10 cellular contexts compared by ENCODE assay signal in the genomic region with DNA sequence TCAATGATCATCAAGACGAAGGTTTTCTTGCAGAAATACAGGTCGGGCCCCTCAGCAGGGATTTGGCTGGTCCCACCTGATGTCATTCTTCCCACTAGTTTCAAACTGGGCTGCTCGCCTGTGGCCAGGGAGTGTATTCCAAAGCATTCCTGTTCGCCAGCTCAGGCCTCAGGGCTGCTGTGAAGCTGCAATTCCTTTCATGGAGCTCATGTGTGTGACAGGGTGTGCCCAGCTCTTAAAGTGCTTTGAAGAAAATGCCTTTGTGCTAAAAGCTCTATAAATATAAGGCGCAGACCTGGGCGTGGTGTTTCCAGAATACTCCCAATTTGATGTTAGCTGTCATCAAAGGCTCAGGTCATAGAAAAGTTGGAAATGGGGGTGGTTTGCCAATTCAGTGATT.
DNase-seq lines count a peak whose midpoint lies in the region; ATAC-seq and TF ChIP-seq lines count a peak whose summit lies in the region.
"Had no signal": no experiment of that assay in that cellular context is flagged by ENCODE, and none has a peak within 500 bp of the region (broad histone marks: within the 10 kb centered on the region; RNA-seq: fewer than 3 reads in every experiment).

No MANE protein-coding gene starts in this region.

- no peak for TF ChIP-seq EP300 in esophagus muscularis mucosa (IDR thresholded peaks at IDR 0.05)

- H3K27me3 ChIP-seq in PC-9 (ENCODE audit: insufficient read depth, low read depth), result no peaks in the 10 kb centered on the region
- H3K27me3 ChIP-seq in esophagus muscularis mucosa, result no peaks in the 10 kb centered on the region
- H3K27me3 ChIP-seq in mesendoderm (ENCODE audit: insufficient read depth, low read length, poor library complexity), result no peaks in the 10 kb centered on the region
- H3K27me3 ChIP-seq: gastrocnemius medialis had no signal

- no TSS peak for BruUV-seq in PC-9 (replicated peaks; lab: Mats Ljungman, UMichigan)

- no peaks in the 10 kb centered on the region for H3K9me2 ChIP-seq in PC-9 (ENCODE audit: insufficient read depth)

- POLR2A ChIA-PET in PC-9 (lab: Charles Lee; ENCODE audit: unreplicated experiment), result interaction anchor here (0.6 kb wide), 2 partner anchors 73 to 115 kb away, joined by 3 to 5 read pairs; no protein-coding TSS in a partner anchor

- no peaks in the 10 kb centered on the region for H3F3A ChIP-seq in PC-9 (ENCODE audit: insufficient read depth, low read depth)

- intact Hi-C loops in PC-9 (cut with micrococcal nuclease; ENCODE audit: unreplicated experiment) (loop anchor here (2.0 to 5.0 kb wide), 2 partner anchors 313 to 314 kb away; partner anchors contain the start of gene BAMBI), esophagus muscularis mucosa (cut with DNase I) (loop anchor here (5.0 kb wide), 1 partner anchor 314 kb away; the partner anchor contains the start of gene BAMBI)

- H3K79me2 ChIP-seq in PC-9 (ENCODE audit: low read depth), result no peaks in the 10 kb centered on the region
- H3K79me2 ChIP-seq in mesendoderm (ENCODE audit: control insufficient read depth, insufficient read depth, low read length), result no peaks in the 10 kb centered on the region

- H3K9ac ChIP-seq in mesendoderm (ENCODE audit: low read length), result no peak overlapping the region

- DNase-seq in EL (peak; percentile 82), PC-9 (peak; percentile 40 to 42), esophagus muscularis mucosa (ENCODE audit: extremely low spot score) (peak; percentile 75), mesendoderm (peak; percentile 92), globus pallidus (ENCODE audit: low spot score) (no peak), NAMALWA (ENCODE audit: low spot score) (no peak)
- DNase-seq: gastrocnemius medialis, NCI-H1436 treated with DMSO at 0.1 percent for 48 hours had no signal

- no peaks in the 10 kb centered on the region for H3K4me1 ChIP-seq in PC-9 (replicated peaks; ENCODE audit: insufficient read depth)
- peaks cover 0 to 6% (median 0%) of the 10 kb centered on the region in 4 donors for H3K4me1 ChIP-seq in esophagus muscularis mucosa
- peaks cover 2% of the 10 kb centered on the region for H3K4me1 ChIP-seq in mesendoderm (ENCODE audit: control insufficient read depth, low read depth, low read length)
- H3K4me1 ChIP-seq: gastrocnemius medialis had no signal

- H2AFZ ChIP-seq in PC-9, result no peak overlapping the region

- H3K4ac ChIP-seq in mesendoderm (ENCODE audit: low read depth, low read length), result peak overlapping the region; percentile 90

- H3K4me3 ChIP-seq in PC-9 (no peak overlapping the region), esophagus muscularis mucosa (no peak overlapping the region), mesendoderm (ENCODE audit: low read length) (no peak overlapping the region)
- H3K4me3 ChIP-seq: gastrocnemius medialis had no signal

- TF ChIP-seq CTCF in PC-9 (conservative IDR thresholded peaks at IDR 0.05) (no peak), esophagus muscularis mucosa (IDR thresholded peaks at IDR 0.05) (no peak)

- H2AK5ac ChIP-seq in mesendoderm (ENCODE audit: low read length), result no peak overlapping the region

- no peak for TF ChIP-seq POLR2A in esophagus muscularis mucosa (IDR thresholded peaks at IDR 0.05; ENCODE audit: low read depth)

- H4K20me1 ChIP-seq in PC-9 (ENCODE audit: insufficient read depth), result no peaks in the 10 kb centered on the region

- no peak overlapping the region for H4K8ac ChIP-seq in mesendoderm (ENCODE audit: low read depth, low read length)

- H2BK5ac ChIP-seq in mesendoderm (ENCODE audit: low read length), result no peak overlapping the region

- CTCF ChIA-PET in PC-9 (lab: Charles Lee), result interaction anchor here (0.6 to 1.4 kb wide), 5 partner anchors 21 to 327 kb away, joined by 3 to 5 read pairs (median 3); no protein-coding TSS in a partner anchor

- H3K36me3 ChIP-seq in PC-9 (ENCODE audit: low read depth) (no peaks in the 10 kb centered on the region), esophagus muscularis mucosa (no peaks in the 10 kb centered on the region), mesendoderm (ENCODE audit: control insufficient read depth, insufficient read depth, low read length) (no peaks in the 10 kb centered on the region)
- H3K36me3 ChIP-seq: gastrocnemius medialis had no signal

- H3K9me3 ChIP-seq in PC-9 (ENCODE audit: insufficient read depth, low read depth), result peaks cover 4% of the 10 kb centered on the region; the same call in 1 of the 2 replicates
- no peaks in the 10 kb centered on the region for H3K9me3 ChIP-seq in esophagus muscularis mucosa
- H3K9me3 ChIP-seq: gastrocnemius medialis had no signal

- no peak overlapping the region for H2BK120ac ChIP-seq in mesendoderm (ENCODE audit: low read depth, low read length)

- peak overlapping the region; percentile 59 for H2BK15ac ChIP-seq in mesendoderm (replicated peaks; ENCODE audit: low read depth)

- 77% methylated on average over 6 of the region's 6 CpGs for WGBS in esophagus muscularis mucosa
- WGBS in mesendoderm (ENCODE audit: extremely low coverage, insufficient coverage, low lambda C conversion rate), result no CpG with 5 or more reads among the region's 6 CpGs

- H3K23ac ChIP-seq in mesendoderm (ENCODE audit: low read length), result no peak overlapping the region

- H3K27ac ChIP-seq in PC-9 (no peak overlapping the region), esophagus muscularis mucosa (replicated peaks in 1 of 4) (no peak overlapping the region), mesendoderm (ENCODE audit: low read depth, low read length) (no peak overlapping the region)
- H3K27ac ChIP-seq: gastrocnemius medialis had no signal

- peak overlapping the region; percentile 69 for H3K18ac ChIP-seq in mesendoderm (ENCODE audit: low read length)

- no peak overlapping the region for H3K4me2 ChIP-seq in PC-9
- no peak overlapping the region for H3K4me2 ChIP-seq in mesendoderm (ENCODE audit: low read length)

- peak overlapping the region; percentile 63 for H3K56ac ChIP-seq in mesendoderm (ENCODE audit: low read length)

- no peak for ATAC-seq in GM18907 (IDR thresholded peaks at IDR 0.05; ENCODE audit: unreplicated experiment)
- no peak for ATAC-seq in HG03442 (IDR thresholded peaks at IDR 0.05; ENCODE audit: unreplicated experiment)

- H4K5ac ChIP-seq in mesendoderm (ENCODE audit: low read length), result no peak overlapping the region

- H3K79me1 ChIP-seq in mesendoderm (ENCODE audit: low read length), result no peaks in the 10 kb centered on the region

Comparison
In these comparisons a context has a peak if more than half of its experiments do, and no peak if none do; other contexts are left out.
1. DNase-seq: peak in EL (single experiment), PC-9 (2 of 2), esophagus muscularis mucosa (single experiment) and mesendoderm (single experiment); none in globus pallidus (single experiment) and NAMALWA (single experiment).